In genomic region chr11:6258571-6258998, GRCh38 we compare ENCODE assay signal across 7 cellular contexts. TPM values are rescaled to one million over a fixed set of nuclear protein-coding genes. Genes with fewer than 3 reads are reported as not detected.
A peak's percentile ranks its signal among the peaks of the same experiment; 100 is the strongest.
DNase-seq lines count a peak whose midpoint lies in the region; ATAC-seq, FAIRE-seq and TF ChIP-seq lines count a peak whose summit lies in the region.
"Had no signal": no experiment of that assay in that cellular context is flagged by ENCODE, and none has a peak within 500 bp of the region (broad histone marks: within the 10 kb centered on the region; RNA-seq: fewer than 3 reads in every experiment).

No MANE protein-coding gene starts in this region.

- no peak overlapping the region for H3K4ac ChIP-seq in H1 (replicated peaks; ENCODE audit: insufficient read length, low read depth, low read length)

- H4K8ac ChIP-seq in H1 (ENCODE audit: extremely low read depth, insufficient read depth, low read length): no peak overlapping the region

- no peaks in the 10 kb centered on the region for H3K79me1 ChIP-seq in H1 (ENCODE audit: low read depth, low read length)

- H3K9me3 ChIP-seq in H1 (ENCODE audit: insufficient read depth in 2 of 2, low read depth in 1 of 2, low read length in 1 of 2) (no peaks in the 10 kb centered on the region), psoas muscle (no peaks in the 10 kb centered on the region)

- peak in 1 of 4 donors; percentile 44 for ATAC-seq in psoas muscle

- peak overlapping the region in 3 of 4 donors; percentile 18 to 77 (median 39) for H3K4me3 Mint-ChIP-seq in IgD-negative memory B cell
- H3K4me3 Mint-ChIP-seq in osteocyte (ENCODE audit: unreplicated experiment): no peak overlapping the region

- H3K27me3 Mint-ChIP-seq in IgD-negative memory B cell: peaks cover 10% of the 10 kb centered on the region
- H3K27me3 Mint-ChIP-seq in osteocyte (ENCODE audit: unreplicated experiment): peaks cover under 1% of the 10 kb centered on the region

- DNase-seq in H1 (ENCODE audit: low read depth in 1 of 2, low spot score in 2 of 2) (no peak), psoas muscle (no peak), ecto neural progenitor cell (ENCODE audit: low spot score) (no peak), osteocyte (ENCODE audit: extremely low spot score, unreplicated experiment) (no peak)
- DNase-seq in activated CD8-positive, alpha-beta memory T cell treated with anti-CD3 and anti-CD28 coated beads, Interleukin-2, amount 50 U/mL, for 48 hours: no peak

- H3K4me1 ChIP-seq in H1 (replicated peaks in 1 of 4; ENCODE audit: control insufficient read depth in 3 of 4, insufficient read depth in 4 of 4, low read length in 3 of 4) (peaks cover 0 to 18% (median 9%) of the 10 kb centered on the region in 4 experiments; a peak in 6 of 7 replicates), psoas muscle (peaks cover 2% of the 10 kb centered on the region)

- H4K91ac ChIP-seq in H1 (replicated peaks; ENCODE audit: insufficient read length, low read length): no peak overlapping the region

- H3K4me2 ChIP-seq in H1 (ENCODE audit: insufficient read depth in 1 of 2, low read depth in 2 of 2, low read length in 2 of 2): peak overlapping the region; percentile 90 to 97

- CTCF ChIA-PET in H1 (lab: Charles Lee; ENCODE audit: partially characterized antibody): interaction anchor here (0.9 to 14.4 kb wide), 28 partner anchors 7 to 335 kb away, joined by 3 to 166 read pairs (median 8); partner anchors contain the start of genes CAVIN3 and CNGA4

- H3K27ac ChIP-seq in H1 (ENCODE audit: low read depth, low read length): no peak overlapping the region
- no peak overlapping the region for H3K27ac ChIP-seq in psoas muscle

- no peak overlapping the region for H2BK5ac ChIP-seq in H1 (ENCODE audit: low read depth, low read length)

- POLR2A ChIA-PET in H1 (lab: Charles Lee; ENCODE audit: partially characterized antibody): interaction anchor here (1.1 to 2.3 kb wide), 2 partner anchors 13 to 65 kb away, joined by 4 to 8 read pairs; no protein-coding TSS in a partner anchor

- H2BK15ac ChIP-seq in H1 (ENCODE audit: low read length): no peak overlapping the region

- no peak overlapping the region for H4K5ac ChIP-seq in H1 (ENCODE audit: insufficient read length, low read depth, low read length)

- TF ChIP-seq CTCF in H1 (IDR thresholded peaks at IDR 0.05; ENCODE audit: control extremely low read depth in 1 of 3, insufficient read depth in 1 of 3, low read depth in 1 of 3, low read length in 3 of 3) (peak; percentile 3 to 19 (median 17)), psoas muscle (IDR thresholded peaks at IDR 0.05) (no peak), osteocyte (IDR thresholded peaks at IDR 0.05) (no peak)

- H3K36me3 Mint-ChIP-seq in IgD-negative memory B cell (no peaks in the 10 kb centered on the region), osteocyte (ENCODE audit: unreplicated experiment) (no peaks in the 10 kb centered on the region)

- H2BK120ac ChIP-seq in H1 (replicated peaks; ENCODE audit: low read depth, low read length): no peak overlapping the region

- no peak overlapping the region for H3K56ac ChIP-seq in H1 (replicated peaks; ENCODE audit: insufficient read length, low read depth, low read length)

- H2AK5ac ChIP-seq in H1 (ENCODE audit: low read depth, low read length): no peak overlapping the region

- H3K27me3 ChIP-seq in H1 (replicated peaks in 1 of 4; ENCODE audit: control insufficient read depth in 3 of 4, extremely low read depth in 1 of 4, insufficient read depth in 3 of 4, low read length in 3 of 4): peaks cover 16 to 58% (median 38%) of the 10 kb centered on the region in 4 experiments
- H3K27me3 ChIP-seq in psoas muscle (ENCODE audit: insufficient read depth in 3 of 3, low read length in 2 of 3): peaks cover 0 to 53% (median 12%) of the 10 kb centered on the region in 3 donors

- H3K23ac ChIP-seq in H1 (ENCODE audit: insufficient read length): no peak overlapping the region

- no peak overlapping the region for H2BK12ac ChIP-seq in H1 (ENCODE audit: low read depth, low read length)

- peaks cover 13% of the 10 kb centered on the region; the same call in 1 of the 2 replicates for H3K23me2 ChIP-seq in H1 (ENCODE audit: low read depth, low read length)

- intact Hi-C loops in psoas muscle (cut with DNase I): loop anchor here in 1 of 2 donors (10.0 kb wide), 1 partner anchor 96 kb away; no protein-coding TSS in a partner anchor

- no peak for TF ChIP-seq RAD21 in H1 (IDR thresholded peaks at IDR 0.05 in 1 of 2, conservative IDR thresholded peaks at IDR 0.05 in 1 of 2; ENCODE audit: low read depth in 2 of 2, low read length in 2 of 2)

- H3K4me3 ChIP-seq in H1 (ENCODE audit: extremely low read depth in 1 of 4, insufficient read depth in 2 of 4, low read depth in 3 of 4, low read length in 4 of 4) (peak overlapping the region; percentile 22 to 72 (median 46); a peak in 7 of 8 replicates), psoas muscle (peak overlapping the region; percentile 59)

- H3K27ac Mint-ChIP-seq in IgD-negative memory B cell: no peak overlapping the region
- H3K27ac Mint-ChIP-seq in osteocyte (ENCODE audit: unreplicated experiment): no peak overlapping the region

- TF ChIP-seq EP300 in H1 (IDR thresholded peaks at IDR 0.05; ENCODE audit: borderline replicate concordance in 1 of 2, low read depth in 2 of 2, low read length in 2 of 2): no peak

- no peaks in the 10 kb centered on the region for H4K20me1 ChIP-seq in H1 (replicated peaks in 1 of 2; ENCODE audit: control insufficient read depth in 1 of 2, insufficient read depth in 2 of 2, low read length in 2 of 2)

- H3K18ac ChIP-seq in H1 (ENCODE audit: extremely low read depth, low read length): no peak overlapping the region

- 6% methylated on average over 15 of the region's 15 CpGs; no CpG with 5 or more reads in 1 of the 2 experiments for WGBS in H1 (ENCODE audit: extremely low coverage in 1 of 2, insufficient coverage in 1 of 2, insufficient read length in 1 of 2, insufficient replicate concordance in 2 of 2, low coverage in 1 of 2, low lambda C conversion rate in 2 of 2, missing lambda C conversion rate in 1 of 2), 2 experiments
- 7 to 11% (median 8%) methylated on average over 15 of the region's 15 CpGs for WGBS in psoas muscle, 3 donors

- no peak overlapping the region for H3K14ac ChIP-seq in H1 (ENCODE audit: insufficient read length)

- FAIRE-seq in H1 (lab: Jason Lieb, UNC): no peak

- no peaks in the 10 kb centered on the region for H3K9me3 Mint-ChIP-seq in IgD-negative memory B cell
- H3K9me3 Mint-ChIP-seq in osteocyte (ENCODE audit: unreplicated experiment): no peaks in the 10 kb centered on the region

- H3K36me3 ChIP-seq in H1 (ENCODE audit: control insufficient read depth in 2 of 4, insufficient read depth in 4 of 4, low read length in 3 of 4) (no peaks in the 10 kb centered on the region), psoas muscle (ENCODE audit: insufficient read depth in 1 of 2, low read depth in 1 of 2) (no peaks in the 10 kb centered on the region)

- no peak overlapping the region for H3K9ac ChIP-seq in H1 (replicated peaks in 1 of 4; ENCODE audit: extremely low read depth in 1 of 4, low read depth in 3 of 4, low read length in 3 of 4)

- no peaks in the 10 kb centered on the region for H3K79me2 ChIP-seq in H1 (ENCODE audit: control insufficient read depth in 1 of 2, insufficient read depth in 2 of 2, low read length in 2 of 2)

- no peak overlapping the region for H2BK20ac ChIP-seq in H1 (ENCODE audit: low read length)

- H3K4me1 Mint-ChIP-seq in IgD-negative memory B cell: peaks cover 0 to 2% (median 1%) of the 10 kb centered on the region in 3 donors
- peaks cover 10% of the 10 kb centered on the region for H3K4me1 Mint-ChIP-seq in osteocyte (ENCODE audit: unreplicated experiment)

- H2AFZ ChIP-seq in H1 (ENCODE audit: low read length): 0 out of 2 replicates have a peak overlapping the region, but pooled peaks have one; percentile 34

- no peak for TF ChIP-seq POLR2A in H1 (IDR thresholded peaks at IDR 0.05; ENCODE audit: control extremely low read depth in 1 of 2, low read depth in 2 of 2, low read length in 2 of 2)

RNA-seq across cellular contexts. Expression of gene CCKBR, which starts 1.1 kb away (rescaled TPM):
- polyA plus RNA-seq in IgD-negative memory B cell: not detected
- total RNA-seq in H1 (2021; fragmentation: NEBNext Ultra II Directional; extraction: Animal tissue kit (Norgen Biotek cat#: 25700)): 4.6 and 5.7 TPM in 2 replicates
- polyA plus RNA-seq in H1 (2011; rRNA removed): 9.1 and 9.8 TPM in 2 replicates
- polyA plus RNA-seq in H1 (2011; cell fraction: cytosol; rRNA removed): 4.5 TPM
- 7.1 TPM for polyA plus RNA-seq in H1 (2011; cell fraction: nucleus; rRNA removed)
- polyA plus RNA-seq in H1 (2012, experiment 1 of 2): 4.8 to 8.0 TPM (median 6.8 TPM) in 4 replicates
- 6.3 TPM for polyA plus RNA-seq in H1 (2012, experiment 2 of 2)
- 4.1 TPM for polyA plus RNA-seq in H1 (2013, experiment 1 of 2)
- polyA plus RNA-seq in H1 (2013, experiment 2 of 2): 4.1 TPM
- 8.0 and 9.4 TPM in 2 replicates for polyA minus RNA-seq in H1 (2011; rRNA and poly(A)+ RNA removed)
- 2.7 TPM for polyA minus RNA-seq in H1 (2011; cell fraction: cytosol; rRNA and poly(A)+ RNA removed)
- polyA minus RNA-seq in H1 (2011; cell fraction: nucleus; rRNA and poly(A)+ RNA removed): 3.1 TPM
- not detected for total RNA-seq in psoas muscle
- not detected for polyA plus RNA-seq in psoas muscle
- total RNA-seq in osteocyte: not detected in 2 replicates
- total RNA-seq: subcutaneous adipose tissue had no signal

RNA-seq across cellular contexts. Expression of gene CNGA4, which starts 19.7 kb away (rescaled TPM):
- polyA plus RNA-seq in IgD-negative memory B cell (not detected), H1 (2011; rRNA removed) (0.29 and 0.74 TPM in 2 replicates), psoas muscle (under 1 TPM in 2 of 3 donors, not detected in 1; 0.03 to 0.21 TPM)
- total RNA-seq in H1 (2021; fragmentation: NEBNext Ultra II Directional; extraction: Animal tissue kit (Norgen Biotek cat#: 25700)): 0.33 TPM in 1 of 2 replicates, not detected in the other
- 0.44 TPM for polyA plus RNA-seq in H1 (2011; cell fraction: cytosol; rRNA removed)
- polyA plus RNA-seq in H1 (2011; cell fraction: nucleus; rRNA removed): 1.00 TPM
- polyA plus RNA-seq in H1 (2012, experiment 1 of 2): 0.21 to 0.62 TPM (median 0.30 TPM) in 4 replicates
- not detected for polyA plus RNA-seq in H1 (2012, experiment 2 of 2)
- polyA plus RNA-seq in H1 (2013, experiment 1 of 2): 0.12 TPM
- 0.07 TPM for polyA plus RNA-seq in H1 (2013, experiment 2 of 2)
- 0.63 and 0.69 TPM in 2 replicates for polyA minus RNA-seq in H1 (2011; rRNA and poly(A)+ RNA removed)
- not detected for polyA minus RNA-seq in H1 (2011; cell fraction: cytosol; rRNA and poly(A)+ RNA removed)
- polyA minus RNA-seq in H1 (2011; cell fraction: nucleus; rRNA and poly(A)+ RNA removed): 0.30 TPM
- total RNA-seq in psoas muscle (not detected), osteocyte (not detected in 2 replicates)
- total RNA-seq: subcutaneous adipose tissue had no signal

RNA-seq across cellular contexts. Expression of gene FHIP1B, which starts 24.1 kb away (rescaled TPM):
- 14.9 TPM for polyA plus RNA-seq in IgD-negative memory B cell
- total RNA-seq in H1 (2021; fragmentation: NEBNext Ultra II Directional; extraction: Animal tissue kit (Norgen Biotek cat#: 25700)): 16.8 TPM in 2 replicates
- 41.9 and 67.1 TPM in 2 replicates for polyA plus RNA-seq in H1 (2011; rRNA removed)
- 35.7 TPM for polyA plus RNA-seq in H1 (2011; cell fraction: cytosol; rRNA removed)
- 106 TPM for polyA plus RNA-seq in H1 (2011; cell fraction: nucleus; rRNA removed)
- polyA plus RNA-seq in H1 (2012, experiment 1 of 2): 15.3 to 19.5 TPM (median 17.6 TPM) in 4 replicates
- polyA plus RNA-seq in H1 (2012, experiment 2 of 2): 13.7 TPM
- 17.6 TPM for polyA plus RNA-seq in H1 (2013, experiment 1 of 2)
- polyA plus RNA-seq in H1 (2013, experiment 2 of 2): 16.7 TPM
- 28.4 and 31.6 TPM in 2 replicates for polyA minus RNA-seq in H1 (2011; rRNA and poly(A)+ RNA removed)
- polyA minus RNA-seq in H1 (2011; cell fraction: cytosol; rRNA and poly(A)+ RNA removed): 11.0 TPM
- 44.8 TPM for polyA minus RNA-seq in H1 (2011; cell fraction: nucleus; rRNA and poly(A)+ RNA removed)
- 10 to 100 TPM in 3 of 4 donors, 1 to 10 TPM in 1; 9.1 to 21.6 (median 15.6) TPM for total RNA-seq in psoas muscle
- polyA plus RNA-seq in psoas muscle: 10 to 100 TPM; 15.7 to 22.2 (median 20.1) TPM
- 23.3 and 25.6 TPM in 2 replicates for total RNA-seq in osteocyte

RNA-seq across cellular contexts. Expression of gene C11orf42, which starts 53.2 kb away (rescaled TPM):
- polyA plus RNA-seq in IgD-negative memory B cell: not detected
- total RNA-seq in H1 (2021; fragmentation: NEBNext Ultra II Directional; extraction: Animal tissue kit (Norgen Biotek cat#: 25700)): not detected in 2 replicates
- polyA plus RNA-seq in H1 (2011; rRNA removed): not detected in 2 replicates
- not detected for polyA plus RNA-seq in H1 (2011; cell fraction: cytosol; rRNA removed)
- not detected for polyA plus RNA-seq in H1 (2011; cell fraction: nucleus; rRNA removed)
- polyA plus RNA-seq in H1 (2012, experiment 1 of 2): 0.19 to 0.21 TPM in 2 of 4 replicates, not detected in the others
- polyA plus RNA-seq in H1 (2012, experiment 2 of 2): not detected
- not detected for polyA plus RNA-seq in H1 (2013, experiment 1 of 2)
- polyA plus RNA-seq in H1 (2013, experiment 2 of 2): not detected
- not detected in 2 replicates for polyA minus RNA-seq in H1 (2011; rRNA and poly(A)+ RNA removed)
- polyA minus RNA-seq in H1 (2011; cell fraction: cytosol; rRNA and poly(A)+ RNA removed): not detected
- polyA minus RNA-seq in H1 (2011; cell fraction: nucleus; rRNA and poly(A)+ RNA removed): not detected
- total RNA-seq in psoas muscle: not detected
- not detected for polyA plus RNA-seq in psoas muscle
- not detected in 2 replicates for total RNA-seq in osteocyte
- total RNA-seq: subcutaneous adipose tissue had no signal

RNA-seq across cellular contexts. Expression of gene OR52W1, which starts 59.6 kb away (rescaled TPM):
- polyA plus RNA-seq in IgD-negative memory B cell (not detected), H1 (2011; rRNA removed) (not detected in 2 replicates), psoas muscle (not detected)
- not detected in 2 replicates for total RNA-seq in H1 (2021; fragmentation: NEBNext Ultra II Directional; extraction: Animal tissue kit (Norgen Biotek cat#: 25700))
- polyA plus RNA-seq in H1 (2011; cell fraction: cytosol; rRNA removed): not detected
- not detected for polyA plus RNA-seq in H1 (2011; cell fraction: nucleus; rRNA removed)
- not detected in 4 replicates for polyA plus RNA-seq in H1 (2012, experiment 1 of 2)
- not detected for polyA plus RNA-seq in H1 (2012, experiment 2 of 2)
- not detected for polyA plus RNA-seq in H1 (2013, experiment 1 of 2)
- not detected for polyA plus RNA-seq in H1 (2013, experiment 2 of 2)
- polyA minus RNA-seq in H1 (2011; rRNA and poly(A)+ RNA removed): not detected in 2 replicates
- not detected for polyA minus RNA-seq in H1 (2011; cell fraction: cytosol; rRNA and poly(A)+ RNA removed)
- not detected for polyA minus RNA-seq in H1 (2011; cell fraction: nucleus; rRNA and poly(A)+ RNA removed)
- total RNA-seq in psoas muscle (not detected), osteocyte (not detected in 2 replicates)
- total RNA-seq: subcutaneous adipose tissue had no signal

Comparison
In these comparisons a context has a peak if more than half of its experiments do, and no peak if none do; other contexts are left out.
1. CTCF ChIP-seq: peak in H1 (3 of 3); none in psoas muscle (single experiment) and osteocyte (single experiment).